Comparison of ENCODE assay signal across 10 cellular contexts in the genomic region with DNA sequence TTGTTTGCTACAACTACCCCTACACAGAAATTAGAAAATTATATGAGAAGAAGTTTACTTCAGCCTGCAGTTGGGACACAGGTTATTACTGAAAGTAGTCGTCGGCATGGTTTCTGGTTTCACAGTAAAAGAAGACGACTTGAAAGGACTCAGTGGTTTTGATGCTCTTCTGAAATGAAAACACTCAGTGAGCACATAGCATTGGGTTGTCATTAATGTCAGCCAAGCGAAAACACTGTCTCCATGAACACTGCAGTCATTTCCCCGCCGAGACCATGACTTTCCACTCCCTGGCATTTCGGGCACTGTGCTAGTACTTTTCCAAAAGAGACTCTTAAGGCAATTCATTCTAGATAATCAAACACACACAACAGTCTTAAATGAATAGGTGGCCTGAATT.
DNase-seq lines count a peak whose midpoint lies in the region; ATAC-seq and TF ChIP-seq lines count a peak whose summit lies in the region.
"Had no signal": no experiment of that assay in that cellular context is flagged by ENCODE, and none has a peak within 500 bp of the region (broad histone marks: within the 10 kb centered on the region; RNA-seq: fewer than 3 reads in every experiment).

No MANE protein-coding gene starts in this region.

- H3K4me1 ChIP-seq in spleen = peaks cover 0 to 70% (median 15%) of the 10 kb centered on the region in 6 donors

- H3K9me3 ChIP-seq in spleen = peaks cover 0 to 2% (median 0%) of the 10 kb centered on the region in 8 donors

- peaks cover 99% of the 10 kb centered on the region for H3K4me1 Mint-ChIP-seq in activated T-cell treated with anti-CD3 and anti-CD28 coated beads, Interleukin-2, amount 50 U/mL, for 72 hours (ENCODE audit: low read depth)

- peak overlapping the region in 4 of 8 donors; percentile 35 to 62 (median 51) for H3K27ac ChIP-seq in spleen
- H3K27ac ChIP-seq: VCaP had no signal

- TF ChIP-seq CTCF in spleen (IDR thresholded peaks at IDR 0.05 in 8 of 11, conservative IDR thresholded peaks at IDR 0.05 in 3 of 11) = no peak

- H3K27ac Mint-ChIP-seq in activated T-cell treated with anti-CD3 and anti-CD28 coated beads, Interleukin-2, amount 50 U/mL, for 72 hours = peak overlapping the region; percentile 95
- H3K27ac Mint-ChIP-seq: progenitor cell of endocrine pancreas had no signal

- H3K27me3 ChIP-seq in spleen (replicated peaks in 1 of 7) = no peaks in the 10 kb centered on the region

- DNase-seq in activated T-cell treated with anti-CD3 and anti-CD28 coated beads, Interleukin-2, amount 50 U/mL, for 72 hours = peak; percentile 72 to 73
- peak; percentile 39 to 64 for DNase-seq in stimulated activated CD4-positive, alpha-beta T cell treated with anti-CD3 and anti-CD28 coated beads, Interleukin-4, amount 100 ng/mL, for 48 hours (ENCODE audit: low read depth in 2 of 2)
- DNase-seq in spleen (no peak), NCI-H146 (lab: John Stamatoyannopoulos, UW) (no peak)
- no peak for DNase-seq in NK-92 treated with Interleukin-12 subunit alpha and Interleukin-12 subunit beta, amount 100 ng/mL, for 24 hours (lab: John Stamatoyannopoulos, UW)

- no peaks in the 10 kb centered on the region for H3K9me3 Mint-ChIP-seq in activated T-cell treated with anti-CD3 and anti-CD28 coated beads, Interleukin-2, amount 50 U/mL, for 72 hours

- H3K36me3 Mint-ChIP-seq in activated T-cell treated with anti-CD3 and anti-CD28 coated beads, Interleukin-2, amount 50 U/mL, for 72 hours (ENCODE audit: insufficient read depth in 2 of 2) = peaks cover 2 to 4% of the 10 kb centered on the region in 2 donors

- intact Hi-C loops in spleen (cut with DNase I; ENCODE audit: low total_unique reads) = no loop called here

- no peaks in the 10 kb centered on the region for H3K36me3 ChIP-seq in spleen

- peak overlapping the region; percentile 69 to 82 for H3K4me3 Mint-ChIP-seq in activated T-cell treated with anti-CD3 and anti-CD28 coated beads, Interleukin-2, amount 50 U/mL, for 72 hours

- no peak for TF ChIP-seq POLR2A in spleen (IDR thresholded peaks at IDR 0.05)

- H3K27me3 Mint-ChIP-seq in activated T-cell treated with anti-CD3 and anti-CD28 coated beads, Interleukin-2, amount 50 U/mL, for 72 hours (ENCODE audit: low read depth) = no peaks in the 10 kb centered on the region
- H3K27me3 Mint-ChIP-seq: progenitor cell of endocrine pancreas had no signal

- 63 to 88% (median 75%) methylated on average over 7 of the region's 7 CpGs for WGBS in spleen, 5 donors

- ATAC-seq in GM19372 (IDR thresholded peaks at IDR 0.05; ENCODE audit: low read depth, unreplicated experiment) (peak; percentile 63), HG03135 (IDR thresholded peaks at IDR 0.05; ENCODE audit: unreplicated experiment) (peak; percentile 62), GM19397 (IDR thresholded peaks at IDR 0.05; ENCODE audit: unreplicated experiment) (no peak)
- peak; percentile 81 to 84 for ATAC-seq in activated T-cell treated with anti-CD3 and anti-CD28 coated beads, Interleukin-2, amount 50 U/mL, for 72 hours (replicated peaks in 1 of 2)

- H3K4me3 ChIP-seq in spleen = no peak overlapping the region

Comparison
In these comparisons a context has a peak if more than half of its experiments do, and no peak if none do; other contexts are left out.
1. DNase-seq: peak in activated T-cell treated with anti-CD3 and anti-CD28 coated beads, Interleukin-2, amount 50 U/mL, for 72 hours (2 of 2) and stimulated activated CD4-positive, alpha-beta T cell treated with anti-CD3 and anti-CD28 coated beads, Interleukin-4, amount 100 ng/mL, for 48 hours (2 of 2); none in spleen (single experiment), NK-92 treated with Interleukin-12 subunit alpha and Interleukin-12 subunit beta, amount 100 ng/mL, for 24 hours (single experiment) and NCI-H146 (single experiment).